9 cellular contexts compared by ENCODE assay signal in genomic region chr20:62362991-62363919, GRCh38. TPM values are rescaled to one million over a fixed set of nuclear protein-coding genes. Genes with fewer than 3 reads are reported as not detected.
A peak's percentile ranks its signal among the peaks of the same experiment; 100 is the strongest.
DNase-seq lines count a peak whose midpoint lies in the region; ATAC-seq and TF ChIP-seq lines count a peak whose summit lies in the region.
"Had no signal": no experiment of that assay in that cellular context is flagged by ENCODE, and none has a peak within 500 bp of the region (broad histone marks: within the 10 kb centered on the region; RNA-seq: fewer than 3 reads in every experiment).

No MANE protein-coding gene starts in this region.

- H3K27ac ChIP-seq in HUES6 (ENCODE audit: low read depth, low read length) (peak overlapping the region; percentile 96), breast epithelium (peak overlapping the region; percentile 4 to 91), thyroid gland (peak overlapping the region; percentile 90 to 97 (median 95))

- DNase-seq in breast epithelium (ENCODE audit: low spot score in 2 of 2) (no peak), kidney glomerular epithelial cell (lab: John Stamatoyannopoulos, UW) (peak; percentile 37), thyroid gland (peak; percentile 33 to 59)
- no peak for DNase-seq in activated T-helper 1 cell treated with anti-CD3 and anti-CD28 coated beads, Interleukin-12 subunit alpha, Interleukin-12 subunit beta, Interleukin-2, Interleukin-4 antibody, amounts not matched to agents 30 ng/mL and 10 ng/mL and 1 ng/mL, durations not matched to agents 14 hours and 24 hours and 36 hours (ENCODE audit: low spot score)
- DNase-seq in activated T-cell treated with anti-CD3 and anti-CD28 coated beads, Interleukin-2, amount 50 U/mL, for 1 hour, result no peak
- no peak for DNase-seq in activated CD8-positive, alpha-beta memory T cell treated with anti-CD3 and anti-CD28 coated beads, Interleukin-2, amount 50 U/mL, for 4 hours

- no peak for ATAC-seq in GM19023 (IDR thresholded peaks at IDR 0.05; ENCODE audit: unreplicated experiment)

- TF ChIP-seq POLR2A in breast epithelium (IDR thresholded peaks at IDR 0.05), result no peak
- TF ChIP-seq POLR2A in thyroid gland (IDR thresholded peaks at IDR 0.05), result no peak

- H3K36me3 ChIP-seq in HUES6 (ENCODE audit: control insufficient read depth, insufficient read depth, low read length) (peaks cover 20% of the 10 kb centered on the region), breast epithelium (no peaks in the 10 kb centered on the region), thyroid gland (no peaks in the 10 kb centered on the region)

- 66 to 75% methylated on average over 15 to 17 of the region's 20 CpGs for WGBS in thyroid gland, 2 donors

- H3K27me3 Mint-ChIP-seq in activated T-helper 1 cell treated with anti-CD3 and anti-CD28 coated beads, Interleukin-12 subunit alpha, Interleukin-12 subunit beta, Interleukin-2, Interleukin-4 antibody, amounts not matched to agents 30 ng/mL and 10 ng/mL and 1 ng/mL, durations not matched to agents 14 hours and 24 hours and 36 hours (ENCODE audit: insufficient read depth), result peaks cover 13% of the 10 kb centered on the region

- TF ChIP-seq CTCF in breast epithelium (IDR thresholded peaks at IDR 0.05) (no peak), thyroid gland (IDR thresholded peaks at IDR 0.05) (no peak)

- H3K9me3 ChIP-seq in HUES6 (ENCODE audit: control insufficient read depth, insufficient read depth, low read depth, low read length), result no peaks in the 10 kb centered on the region
- H3K9me3 ChIP-seq in breast epithelium, result no peaks in the 10 kb centered on the region
- H3K9me3 ChIP-seq in thyroid gland, result no peaks in the 10 kb centered on the region

- intact Hi-C loops in breast epithelium (cut with DNase I; ENCODE audit: low total_unique reads), result no loop called here
- intact Hi-C loops in thyroid gland (cut with DNase I), result no loop called here
- intact Hi-C loops in activated T-helper 1 cell treated with anti-CD3 and anti-CD28 coated beads, Interleukin-12 subunit alpha, Interleukin-12 subunit beta, Interleukin-2, Interleukin-4 antibody, amounts not matched to agents 30 ng/mL and 10 ng/mL and 1 ng/mL, durations not matched to agents 14 hours and 24 hours and 36 hours (cut with micrococcal nuclease), result no loop called here

- no peak overlapping the region for H3K27ac Mint-ChIP-seq in activated T-helper 1 cell treated with anti-CD3 and anti-CD28 coated beads, Interleukin-12 subunit alpha, Interleukin-12 subunit beta, Interleukin-2, Interleukin-4 antibody, amounts not matched to agents 30 ng/mL and 10 ng/mL and 1 ng/mL, durations not matched to agents 14 hours and 24 hours and 36 hours

- H3K4me1 ChIP-seq in HUES6 (ENCODE audit: control insufficient read depth, insufficient read depth, low read length) (peaks cover 70% of the 10 kb centered on the region), breast epithelium (peaks cover 24 to 54% of the 10 kb centered on the region in 2 donors), thyroid gland (peaks cover 84 to 88% of the 10 kb centered on the region in 2 donors)

- H3K27me3 ChIP-seq in HUES6 (ENCODE audit: control insufficient read depth, insufficient read depth, low read length), result no peaks in the 10 kb centered on the region
- H3K27me3 ChIP-seq in breast epithelium, result no peaks in the 10 kb centered on the region
- H3K27me3 ChIP-seq in thyroid gland, result no peaks in the 10 kb centered on the region

- H3K9me3 Mint-ChIP-seq in activated T-helper 1 cell treated with anti-CD3 and anti-CD28 coated beads, Interleukin-12 subunit alpha, Interleukin-12 subunit beta, Interleukin-2, Interleukin-4 antibody, amounts not matched to agents 30 ng/mL and 10 ng/mL and 1 ng/mL, durations not matched to agents 14 hours and 24 hours and 36 hours, result no peaks in the 10 kb centered on the region
- H3K9me3 Mint-ChIP-seq: neural crest cell had no signal

- H3K4me3 Mint-ChIP-seq in activated T-helper 1 cell treated with anti-CD3 and anti-CD28 coated beads, Interleukin-12 subunit alpha, Interleukin-12 subunit beta, Interleukin-2, Interleukin-4 antibody, amounts not matched to agents 30 ng/mL and 10 ng/mL and 1 ng/mL, durations not matched to agents 14 hours and 24 hours and 36 hours, result no peak overlapping the region
- H3K4me3 Mint-ChIP-seq: neural crest cell had no signal

- no peak overlapping the region for H3K9ac ChIP-seq in HUES6 (ENCODE audit: low read length)

- no peaks in the 10 kb centered on the region for H3K4me1 Mint-ChIP-seq in activated T-helper 1 cell treated with anti-CD3 and anti-CD28 coated beads, Interleukin-12 subunit alpha, Interleukin-12 subunit beta, Interleukin-2, Interleukin-4 antibody, amounts not matched to agents 30 ng/mL and 10 ng/mL and 1 ng/mL, durations not matched to agents 14 hours and 24 hours and 36 hours (ENCODE audit: low read depth)
- H3K4me1 Mint-ChIP-seq: neural crest cell had no signal

- H3K4me3 ChIP-seq in HUES6 (ENCODE audit: low read depth, low read length) (no peak overlapping the region), breast epithelium (no peak overlapping the region), thyroid gland (replicated peaks in 1 of 3) (no peak overlapping the region)

- H3K36me3 Mint-ChIP-seq in activated T-helper 1 cell treated with anti-CD3 and anti-CD28 coated beads, Interleukin-12 subunit alpha, Interleukin-12 subunit beta, Interleukin-2, Interleukin-4 antibody, amounts not matched to agents 30 ng/mL and 10 ng/mL and 1 ng/mL, durations not matched to agents 14 hours and 24 hours and 36 hours (ENCODE audit: low read depth), result no peaks in the 10 kb centered on the region

RNA-seq across cellular contexts. Expression of gene LAMA5, which starts 3.9 kb away (rescaled TPM):
- 100 to 1,000 TPM in 1 of 3 donors, 10 to 100 TPM in 2; 16.6 to 114 (median 53.3) TPM for total RNA-seq in breast epithelium
- 100 to 1,000 TPM in 3 of 4 donors, 10 to 100 TPM in 1; 93.9 to 179 (median 117) TPM for total RNA-seq in thyroid gland
- 0.83 and 1.2 TPM in 2 replicates for total RNA-seq in activated T-helper 1 cell treated with anti-CD3 and anti-CD28 coated beads, Interleukin-12 subunit alpha, Interleukin-12 subunit beta, Interleukin-2, Interleukin-4 antibody, amounts not matched to agents 30 ng/mL and 10 ng/mL and 1 ng/mL, durations not matched to agents 14 hours and 24 hours and 36 hours

RNA-seq across cellular contexts. Expression of gene RPS21, which starts 23.6 kb away (rescaled TPM):
- total RNA-seq in breast epithelium (1,000 to 10,000 TPM; 1,723 to 3,116 (median 2,974) TPM), thyroid gland (1,000 to 10,000 TPM; 1,818 to 3,649 (median 2,349) TPM)
- total RNA-seq in activated T-helper 1 cell treated with anti-CD3 and anti-CD28 coated beads, Interleukin-12 subunit alpha, Interleukin-12 subunit beta, Interleukin-2, Interleukin-4 antibody, amounts not matched to agents 30 ng/mL and 10 ng/mL and 1 ng/mL, durations not matched to agents 14 hours and 24 hours and 36 hours, result 1,907 and 1,920 TPM in 2 replicates

RNA-seq across cellular contexts. Expression of gene CABLES2, which starts 43.8 kb away (rescaled TPM):
- 1 to 10 TPM; 1.8 to 3.2 (median 2.9) TPM for total RNA-seq in breast epithelium
- 1 to 10 TPM; 5.8 to 8.5 (median 7.7) TPM for total RNA-seq in thyroid gland
- 12.9 and 15.7 TPM in 2 replicates for total RNA-seq in activated T-helper 1 cell treated with anti-CD3 and anti-CD28 coated beads, Interleukin-12 subunit alpha, Interleukin-12 subunit beta, Interleukin-2, Interleukin-4 antibody, amounts not matched to agents 30 ng/mL and 10 ng/mL and 1 ng/mL, durations not matched to agents 14 hours and 24 hours and 36 hours

Comparison
In these comparisons a context has a peak if more than half of its experiments do, and no peak if none do; other contexts are left out.
1. DNase-seq: peak in kidney glomerular epithelial cell (single experiment) and thyroid gland (2 of 2); none in breast epithelium (0 of 2), activated T-helper 1 cell treated with anti-CD3 and anti-CD28 coated beads, Interleukin-12 subunit alpha, Interleukin-12 subunit beta, Interleukin-2, Interleukin-4 antibody, amounts not matched to agents 30 ng/mL and 10 ng/mL and 1 ng/mL, durations not matched to agents 14 hours and 24 hours and 36 hours (single experiment), activated T-cell treated with anti-CD3 and anti-CD28 coated beads, Interleukin-2, amount 50 U/mL, for 1 hour (single experiment) and activated CD8-positive, alpha-beta memory T cell treated with anti-CD3 and anti-CD28 coated beads, Interleukin-2, amount 50 U/mL, for 4 hours (single experiment).
2. Peak in every context shown above with its lines, with median percentiles within 50 percentile points of each other: H3K27ac ChIP-seq.